15 cellular contexts compared by ENCODE assay signal in the genomic region with DNA sequence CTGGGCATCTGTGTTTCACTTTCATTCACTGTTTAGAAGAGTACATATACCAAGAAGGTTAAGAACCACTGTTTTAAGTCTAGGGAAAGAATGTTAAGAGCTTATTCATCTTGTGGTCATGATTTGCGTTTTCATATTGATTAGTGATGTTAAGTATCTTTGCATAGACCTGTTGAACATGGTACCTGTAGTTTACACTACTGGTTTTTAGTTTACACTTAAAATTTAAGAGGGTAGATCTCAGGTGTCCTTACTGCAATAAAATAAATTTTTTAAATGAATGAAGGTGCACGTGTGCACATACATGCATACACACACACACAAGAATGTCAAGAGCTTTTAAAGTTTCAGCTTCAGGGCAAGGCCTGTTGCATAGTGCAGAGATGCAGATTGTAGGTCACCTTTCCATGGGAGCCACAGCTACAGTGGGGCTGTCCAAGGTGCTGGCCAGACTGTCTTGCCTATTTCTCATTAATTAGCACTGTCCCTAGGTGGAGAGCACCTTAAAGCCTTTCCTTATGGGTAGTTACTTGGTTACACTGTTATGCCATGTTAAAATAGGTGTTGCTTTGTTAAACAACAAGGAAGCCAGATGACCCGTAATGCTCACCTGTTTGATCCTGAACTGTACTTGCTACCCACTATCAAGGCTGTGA.
DNase-seq lines count a peak whose midpoint lies in the region; ATAC-seq, FAIRE-seq and TF ChIP-seq lines count a peak whose summit lies in the region.
"Had no signal": no experiment of that assay in that cellular context is flagged by ENCODE, and none has a peak within 500 bp of the region (broad histone marks: within the 10 kb centered on the region; RNA-seq: fewer than 3 reads in every experiment).

No MANE protein-coding gene starts in this region.

- POLR2A ChIA-PET in RWPE1 (lab: Yijun Ruan, JAX; ENCODE audit: low non-redundant PET), result no interaction called here

- H3K36me3 Mint-ChIP-seq in activated naive CD4-positive, alpha-beta T cell treated with anti-CD3 and anti-CD28 coated beads for 36 hours (ENCODE audit: low read depth), result no peaks in the 10 kb centered on the region

- H3K4me3 Mint-ChIP-seq in activated naive CD4-positive, alpha-beta T cell treated with anti-CD3 and anti-CD28 coated beads for 36 hours, result no peak overlapping the region
- H3K4me3 Mint-ChIP-seq: T-helper 17 cell had no signal

- TF ChIP-seq CTCF in RWPE1 (conservative IDR thresholded peaks at IDR 0.05; ENCODE audit: low read depth), result no peak
- no peak for TF ChIP-seq CTCF in retinal pigment epithelial cell (conservative IDR thresholded peaks at IDR 0.05; ENCODE audit: low read depth, low read length)

- peak; percentile 48 for ATAC-seq in esophagus mucosa
- no peak for ATAC-seq in HG03135 (IDR thresholded peaks at IDR 0.05; ENCODE audit: unreplicated experiment)
- ATAC-seq: T-helper 17 cell had no signal

- CTCF ChIA-PET in activated naive CD4-positive, alpha-beta T cell treated with anti-CD3 and anti-CD28 coated beads for 36 hours (lab: Charles Lee), result interaction anchor here (0.6 kb wide), 1 partner anchor 1062 kb away, joined by 3 read pairs; no protein-coding TSS in a partner anchor
- CTCF ChIA-PET in RWPE1 (lab: Yijun Ruan, JAX), result interaction anchor here (0.6 kb wide), 1 partner anchor 55 kb away, joined by 5 read pairs; no protein-coding TSS in a partner anchor

- peak; percentile 8 for DNase-seq in activated naive CD4-positive, alpha-beta T cell treated with anti-CD3 and anti-CD28 coated beads for 36 hours
- no peak for DNase-seq in activated naive CD4-positive, alpha-beta T cell (lab: John Stamatoyannopoulos, UW)
- DNase-seq in RWPE1 (ENCODE audit: low spot score) (peak; percentile 32), retinal pigment epithelial cell (ENCODE audit: low read depth) (peak; percentile 3), NCI-H2171 treated with DMSO at 0.1 percent for 48 hours (lab: John Stamatoyannopoulos, UW) (no peak), frontal cortex (ENCODE audit: low spot score in 2 of 2) (no peak)
- DNase-seq: COR-L47; stimulated activated CD8-positive, alpha-beta memory T cell treated with anti-CD3 and anti-CD28 coated beads, Interleukin-4, amount 100 ng/mL, for 48 hours; T-helper 17 cell had no signal

- no peak overlapping the region for H3K27ac ChIP-seq in RWPE1
- H3K27ac ChIP-seq: cardiac muscle cell, tibial nerve had no signal

- no peaks in the 10 kb centered on the region for H3K27me3 Mint-ChIP-seq in activated naive CD4-positive, alpha-beta T cell treated with anti-CD3 and anti-CD28 coated beads for 36 hours (ENCODE audit: low read depth)
- H3K27me3 Mint-ChIP-seq: T-helper 17 cell had no signal

- intact Hi-C loops in activated naive CD4-positive, alpha-beta T cell treated with anti-CD3 and anti-CD28 coated beads for 36 hours (cut with micrococcal nuclease), result no loop called here

- H3K4me3 ChIP-seq in retinal pigment epithelial cell (ENCODE audit: low read length), result no peak overlapping the region
- H3K4me3 ChIP-seq: cardiac muscle cell, tibial nerve had no signal

- FAIRE-seq in frontal cortex (lab: Jason Lieb, UNC), result no peak
- FAIRE-seq: endothelial cell of umbilical vein had no signal

- no peaks in the 10 kb centered on the region for H3K4me1 Mint-ChIP-seq in activated naive CD4-positive, alpha-beta T cell treated with anti-CD3 and anti-CD28 coated beads for 36 hours (ENCODE audit: low read depth)
- H3K4me1 Mint-ChIP-seq: T-helper 17 cell had no signal

- H3K27ac Mint-ChIP-seq in activated naive CD4-positive, alpha-beta T cell treated with anti-CD3 and anti-CD28 coated beads for 36 hours, result no peak overlapping the region
- H3K27ac Mint-ChIP-seq: activated T-helper 2 cell treated with anti-CD3 and anti-CD28 coated beads, Interferon-gamma antibody, Interleukin-2, Interleukin-4, amounts not matched to agents 10 μg/mL and 5 μg/mL and 100 μg/mL, durations not matched to agents 14 hours and 24 hours and 36 hours; T-helper 17 cell had no signal

- no peaks in the 10 kb centered on the region for H3K9me3 Mint-ChIP-seq in activated naive CD4-positive, alpha-beta T cell treated with anti-CD3 and anti-CD28 coated beads for 36 hours
- H3K9me3 Mint-ChIP-seq: activated T-helper 2 cell treated with anti-CD3 and anti-CD28 coated beads, Interferon-gamma antibody, Interleukin-2, Interleukin-4, amounts not matched to agents 10 μg/mL and 5 μg/mL and 100 μg/mL, durations not matched to agents 14 hours and 24 hours and 36 hours had no signal

Comparison
In these comparisons a context has a peak if more than half of its experiments do, and no peak if none do; other contexts are left out.
1. DNase-seq: peak in activated naive CD4-positive, alpha-beta T cell treated with anti-CD3 and anti-CD28 coated beads for 36 hours (single experiment), RWPE1 (single experiment) and retinal pigment epithelial cell (single experiment); none in activated naive CD4-positive, alpha-beta T cell (0 of 4), NCI-H2171 treated with DMSO at 0.1 percent for 48 hours (single experiment) and frontal cortex (0 of 2).